Comparison of ENCODE assay signal across 8 cellular contexts in genomic region chr17:29148257-29148789, GRCh38. TPM values are rescaled to one million over a fixed set of nuclear protein-coding genes. Genes with fewer than 3 reads are reported as not detected.
DNase-seq lines count a peak whose midpoint lies in the region; ATAC-seq and TF ChIP-seq lines count a peak whose summit lies in the region.

No MANE protein-coding gene starts in this region.

- no peaks in the 10 kb centered on the region for H3K27me3 ChIP-seq in body of pancreas

- H3K4me1 ChIP-seq in body of pancreas = peaks cover 61% of the 10 kb centered on the region

- H3K9me3 ChIP-seq in body of pancreas = no peaks in the 10 kb centered on the region

- peak overlapping the region; percentile 52 for H3K4me3 ChIP-seq in AG10803 (ENCODE audit: low read length)
- peak overlapping the region in 1 of 2 donors; percentile 24 for H3K4me3 ChIP-seq in body of pancreas

- no peaks in the 10 kb centered on the region for H3K27me3 Mint-ChIP-seq in IgD-negative memory B cell

- H3K4me1 Mint-ChIP-seq in IgD-negative memory B cell = peaks cover 36 to 41% (median 39%) of the 10 kb centered on the region in 3 donors

- H3K4me3 Mint-ChIP-seq in IgD-negative memory B cell = peak overlapping the region; percentile 60 to 80 (median 72)

- peak; percentile 2 for ATAC-seq in body of pancreas
- ATAC-seq in HG03342 (IDR thresholded peaks at IDR 0.05; ENCODE audit: unreplicated experiment) = no peak

- H3K27ac Mint-ChIP-seq in IgD-negative memory B cell = peak overlapping the region; percentile 86 to 90 (median 90)

- no peak for DNase-seq in AG10803 (ENCODE audit: low read depth)
- DNase-seq in body of pancreas = no peak
- DNase-seq in myocyte (ENCODE audit: low read depth) = peak; percentile 75
- no peak for DNase-seq in NCI-H1930 (lab: John Stamatoyannopoulos, UW)
- no peak for DNase-seq in 8988T
- no peak for DNase-seq in superior temporal gyrus (ENCODE audit: extremely low spot score)

- peak overlapping the region; percentile 58 to 85 (median 64) for H3K27ac ChIP-seq in body of pancreas

- intact Hi-C loops in body of pancreas (cut with DNase I) = loop anchor here (5.0 to 10.0 kb wide), 2 partner anchors 34 to 136 kb away; partner anchors contain the start of gene MYO18A

- no peak for TF ChIP-seq CTCF in AG10803 (conservative IDR thresholded peaks at IDR 0.05; ENCODE audit: low read length)
- TF ChIP-seq CTCF in body of pancreas (IDR thresholded peaks at IDR 0.05) = no peak

- H3K36me3 Mint-ChIP-seq in IgD-negative memory B cell = no peaks in the 10 kb centered on the region

- no peaks in the 10 kb centered on the region for H3K9me3 Mint-ChIP-seq in IgD-negative memory B cell

- H3K36me3 ChIP-seq in body of pancreas (replicated peaks in 1 of 2; ENCODE audit: insufficient read depth in 1 of 2, low read depth in 2 of 2) = no peaks in the 10 kb centered on the region

- TF ChIP-seq POLR2A in body of pancreas (IDR thresholded peaks at IDR 0.05) = no peak

- 19 to 27% methylated on average over 5 of the region's 5 CpGs for WGBS in body of pancreas, 2 donors

RNA-seq across cellular contexts. Expression of gene MYO18A, which starts 31.9 kb away (rescaled TPM):
- 39.6 TPM for polyA plus RNA-seq in IgD-negative memory B cell
- total RNA-seq in body of pancreas (10 to 100 TPM; 45.4 to 73.2 TPM), myocyte (167 and 209 TPM in 2 replicates)
- 78.9 TPM for polyA plus RNA-seq in myocyte (2012)
